In genomic region chr2:74857215-74857614, GRCh38 we compare ENCODE assay signal across 15 cellular contexts.
"Had no signal": no experiment of that assay in that cellular context is flagged by ENCODE, and none has a peak within 500 bp of the region (broad histone marks: within the 10 kb centered on the region; RNA-seq: fewer than 3 reads in every experiment).

No MANE protein-coding gene starts in this region.

- ATAC-seq: gastroesophageal sphincter; naive thymus-derived CD4-positive, alpha-beta T cell; stimulated activated naive CD8-positive, alpha-beta T cell treated with anti-CD3 and anti-CD28 coated beads, Interleukin-15, Interleukin-2, amounts not matched to agents 100 U/mL and 50 U/mL, for 24 hours had no signal

- H3K36me3 ChIP-seq: tibial nerve had no signal

- DNase-seq: esophagus squamous epithelium; foreskin fibroblast; glutamatergic neuron; immature natural killer cell; left ventricle myocardium inferior; naive thymus-derived CD4-positive, alpha-beta T cell; nephron progenitor cell; small intestine; stimulated activated CD4-positive, alpha-beta T cell treated with anti-CD3 and anti-CD28 coated beads, Interleukin-12 subunit alpha, Interleukin-12 subunit beta, amount 100 ng/mL, for 4 hours; stimulated activated CD4-positive, alpha-beta T cell treated with anti-CD3 and anti-CD28 coated beads, Interleukin-2, amount 100 ng/mL, for 48 hours; stimulated activated naive CD8-positive, alpha-beta T cell treated with anti-CD3 and anti-CD28 coated beads, Interleukin-15, Interleukin-2, amounts not matched to agents 100 U/mL and 50 U/mL, for 24 hours; testis had no signal

- H3K27ac Mint-ChIP-seq: immature natural killer cell had no signal

- H3K27me3 ChIP-seq: esophagus squamous epithelium, gastroesophageal sphincter, testis, tibial nerve had no signal

- H3K9me3 ChIP-seq: esophagus squamous epithelium, gastroesophageal sphincter, left ventricle myocardium inferior, testis, tibial nerve had no signal

- H3K4me1 Mint-ChIP-seq: central memory CD8-positive, alpha-beta T cell; immature natural killer cell had no signal

- H3K36me3 Mint-ChIP-seq: immature natural killer cell had no signal

- H3K4me3 ChIP-seq: esophagus squamous epithelium, gastroesophageal sphincter, left ventricle myocardium inferior, testis, tibial nerve had no signal

- H3K9me3 Mint-ChIP-seq: central memory CD8-positive, alpha-beta T cell; immature natural killer cell; naive thymus-derived CD4-positive, alpha-beta T cell; nephron progenitor cell had no signal

- H3K27me3 Mint-ChIP-seq: central memory CD8-positive, alpha-beta T cell; naive thymus-derived CD4-positive, alpha-beta T cell had no signal

- H3K4me3 Mint-ChIP-seq: central memory CD8-positive, alpha-beta T cell; immature natural killer cell; naive thymus-derived CD4-positive, alpha-beta T cell; nephron progenitor cell had no signal

- H3K27ac ChIP-seq: esophagus squamous epithelium, gastroesophageal sphincter, left ventricle myocardium inferior, testis, tibial nerve had no signal

- H3K4me1 ChIP-seq: gastroesophageal sphincter, tibial nerve had no signal
